ENCODE assay signal across 28 cellular contexts in the genomic region with DNA sequence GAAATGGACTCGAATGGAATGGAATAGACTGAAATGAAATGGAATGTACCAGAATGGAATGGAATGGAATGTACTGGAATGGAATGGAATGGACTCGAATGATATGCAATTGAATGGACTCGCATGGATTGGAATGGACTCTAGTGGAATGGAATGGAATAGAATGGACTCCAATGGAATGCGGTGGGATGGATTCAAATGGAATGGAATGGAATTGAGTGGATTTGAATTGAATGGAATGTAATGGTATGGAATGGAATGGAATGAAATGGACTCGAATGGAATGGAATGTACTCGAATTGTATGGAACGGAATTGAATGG.
"Had no signal": no experiment of that assay in that cellular context is flagged by ENCODE, and none has a peak within 500 bp of the region (broad histone marks: within the 10 kb centered on the region; RNA-seq: fewer than 3 reads in every experiment).

No MANE protein-coding gene starts in this region.

- DNase-seq: activated CD4-positive, alpha-beta memory T cell treated with anti-CD3 and anti-CD28 coated beads, Interleukin-2, amount 10 ng/mL, durations not matched to agents 7 days and 5 days; activated CD4-positive, alpha-beta T cell treated with anti-CD3 and anti-CD28 coated beads, Interleukin-2, amount 10 ng/mL, durations not matched to agents 24 days and 14 days; activated CD4-positive, CD25-positive, alpha-beta regulatory T cell treated with anti-CD3 and anti-CD28 coated beads, Interleukin-2, amount 50 U/mL, for 72 hours; activated CD8-positive, alpha-beta memory T cell treated with anti-CD3 and anti-CD28 coated beads, Interleukin-2, amount 50 U/mL, for 48 hours; activated gamma-delta T cell treated with Interleukin-2 at 50 U/mL for 16 hours; activated naive CD4-positive, alpha-beta T cell treated with anti-CD3 and anti-CD28 coated beads, Interleukin-2, amount 50 U/mL, for 16 hours; activated naive CD8-positive, alpha-beta T cell treated with anti-CD3 and anti-CD28 coated beads, Interleukin-2, amount 50 U/mL, for 24 hours; activated T-cell treated with anti-CD3 and anti-CD28 coated beads, Interleukin-2, amount 50 U/mL, for 24 hours; esophagus squamous epithelium; gastrocnemius medialis; glutamatergic neuron; left lung; lower lobe of right lung; naive B cell; pancreas; stimulated activated CD4-positive, alpha-beta T cell treated with anti-CD3 and anti-CD28 coated beads, Interleukin-15, amount 100 ng/mL, for 24 hours; stimulated activated CD4-positive, alpha-beta T cell treated with anti-CD3 and anti-CD28 coated beads, Interleukin-2, amount 100 ng/mL, for 24 hours; stimulated activated naive B cell treated with anti-CD40 and anti-IgM and Interleukin-4, amounts not matched to agents 10 μg/mL and 1 μg/mL and 100 μg/mL, for 72 hours; stomach; T1000; thyroid gland; upper lobe of left lung had no signal

- ATAC-seq: activated naive CD8-positive, alpha-beta T cell treated with anti-CD3 and anti-CD28 coated beads, Interleukin-2, amount 50 U/mL, for 24 hours; gastrocnemius medialis; left lung; pancreas; stimulated activated naive B cell treated with anti-CD40 and anti-IgM and Interleukin-4, amounts not matched to agents 10 μg/mL and 1 μg/mL and 100 μg/mL, for 72 hours had no signal

- H3K4me1 ChIP-seq: esophagus squamous epithelium, gastrocnemius medialis, left lung, lower lobe of right lung, pancreas, right atrium auricular region, stomach, thyroid gland, vagina had no signal

- H3K36me3 ChIP-seq: esophagus squamous epithelium, gastrocnemius medialis, left lung, lower lobe of right lung, pancreas, right atrium auricular region, stomach, thyroid gland, upper lobe of left lung, vagina had no signal

- H3K4me3 ChIP-seq: esophagus squamous epithelium, gastrocnemius medialis, left lung, lower lobe of right lung, pancreas, right atrium auricular region, stomach, thyroid gland, upper lobe of left lung, vagina had no signal

- H3K9me3 ChIP-seq: gastrocnemius medialis, lower lobe of right lung, pancreas, thyroid gland, vagina had no signal

- H3K27ac ChIP-seq: epithelial cell of prostate, esophagus squamous epithelium, gastrocnemius medialis, left lung, lower lobe of right lung, pancreas, right atrium auricular region, stomach, thyroid gland, upper lobe of left lung, vagina had no signal

- H3K36me3 Mint-ChIP-seq: naive B cell had no signal

- H3K27ac Mint-ChIP-seq: activated CD4-positive, alpha-beta memory T cell treated with anti-CD3 and anti-CD28 coated beads, Interleukin-2, amount 10 ng/mL, durations not matched to agents 7 days and 5 days; activated CD4-positive, alpha-beta T cell treated with anti-CD3 and anti-CD28 coated beads, Interleukin-2, amount 10 ng/mL, durations not matched to agents 24 days and 14 days; activated naive CD8-positive, alpha-beta T cell treated with anti-CD3 and anti-CD28 coated beads, Interleukin-2, amount 50 U/mL, for 24 hours; activated T-cell treated with anti-CD3 and anti-CD28 coated beads, Interleukin-2, amount 50 U/mL, for 24 hours; dendritic cell treated with granulocyte-macrophage colony-stimulating factor and Interleukin-4, amounts not matched to agents 40 ng/mL and 50 ng/mL, for 4 days; naive B cell; stimulated activated naive B cell treated with anti-CD40 and anti-IgM and Interleukin-4, amounts not matched to agents 10 μg/mL and 1 μg/mL and 100 μg/mL, for 72 hours; T-helper 1 cell treated with Interleukin-12 subunit alpha and Interleukin-12 subunit beta and Interleukin-4 antibody, amounts not matched to agents 30 μg/mL and 1 μg/mL, for 36 hours had no signal

- H3K9me3 Mint-ChIP-seq: activated CD4-positive, alpha-beta T cell treated with anti-CD3 and anti-CD28 coated beads, Interleukin-2, amount 10 ng/mL, durations not matched to agents 24 days and 14 days; activated naive CD8-positive, alpha-beta T cell treated with anti-CD3 and anti-CD28 coated beads, Interleukin-2, amount 50 U/mL, for 24 hours; activated T-cell treated with anti-CD3 and anti-CD28 coated beads, Interleukin-2, amount 50 U/mL, for 24 hours; central memory CD8-positive, alpha-beta T cell; dendritic cell treated with granulocyte-macrophage colony-stimulating factor and Interleukin-4, amounts not matched to agents 40 ng/mL and 50 ng/mL, for 4 days; stimulated activated naive B cell treated with anti-CD40 and anti-IgM and Interleukin-4, amounts not matched to agents 10 μg/mL and 1 μg/mL and 100 μg/mL, for 72 hours; T-helper 1 cell treated with Interleukin-12 subunit alpha and Interleukin-12 subunit beta and Interleukin-4 antibody, amounts not matched to agents 30 μg/mL and 1 μg/mL, for 36 hours had no signal
